ENCODE assay signal across 1 cellular context in genomic region chr1:205301220-205301821, GRCh38.
A peak's percentile ranks its signal among the peaks of the same experiment; 100 is the strongest.
TF ChIP-seq lines count a peak whose summit lies in the region.

No MANE protein-coding gene starts in this region.

TF ChIP-seq in HepG2, 621 proteins besides CTCF, POLR2A, EP300 and RAD21 (continued from another document and continues in another):
- TF ChIP-seq PHF20 (CRISPR knock-in tag; IDR thresholded peaks at IDR 0.05) (no peak), ZNF878 (CRISPR knock-in tag; IDR thresholded peaks at IDR 0.05) (no peak), CC2D1A (CRISPR knock-in tag; IDR thresholded peaks at IDR 0.05) (no peak), IKZF1 (IDR thresholded peaks at IDR 0.05) (no peak), ZNF33B (CRISPR knock-in tag; IDR thresholded peaks at IDR 0.05) (no peak), ZBTB34 (CRISPR knock-in tag; IDR thresholded peaks at IDR 0.05) (peak; percentile 61; the same call in 1 of the 2 replicates), PRMT3 (CRISPR knock-in tag; IDR thresholded peaks at IDR 0.05; ENCODE audit: borderline replicate concordance, low read depth) (no peak), GMEB1 (CRISPR knock-in tag; IDR thresholded peaks at IDR 0.05; ENCODE audit: borderline replicate concordance) (no peak), ZNF709 (CRISPR knock-in tag; IDR thresholded peaks at IDR 0.05) (no peak), HNRNPUL1 (IDR thresholded peaks at IDR 0.05; ENCODE audit: low read depth, low read length) (no peak), SYNCRIP (IDR thresholded peaks at IDR 0.05; ENCODE audit: insufficient read depth, low read depth, low read length) (no peak), ZNF660 (CRISPR knock-in tag; IDR thresholded peaks at IDR 0.05; ENCODE audit: borderline replicate concordance, low read depth) (no peak), RFXAP (CRISPR knock-in tag; IDR thresholded peaks at IDR 0.05; ENCODE audit: borderline replicate concordance) (no peak), CHCHD3 (CRISPR knock-in tag; IDR thresholded peaks at IDR 0.05) (no peak), ZNF580 (CRISPR knock-in tag; IDR thresholded peaks at IDR 0.05; ENCODE audit: borderline replicate concordance, low read depth) (peak; percentile 71; the same call in 1 of the 2 replicates), ZNF652 (CRISPR knock-in tag; IDR thresholded peaks at IDR 0.05; ENCODE audit: borderline replicate concordance, low read depth) (no peak), PBX2 (CRISPR knock-in tag; IDR thresholded peaks at IDR 0.05) (no peak), ZEB1 (IDR thresholded peaks at IDR 0.05; ENCODE audit: insufficient replicate concordance, low read depth) (peak; percentile 71), YEATS4 (CRISPR knock-in tag; IDR thresholded peaks at IDR 0.05; ENCODE audit: borderline replicate concordance) (no peak), JARID2 (CRISPR knock-in tag; IDR thresholded peaks at IDR 0.05; ENCODE audit: insufficient replicate concordance) (no peak), HMG20B (CRISPR knock-in tag; conservative IDR thresholded peaks at IDR 0.05) (no peak), ZNF205 (CRISPR knock-in tag; IDR thresholded peaks at IDR 0.05) (no peak), ZSCAN21 (CRISPR knock-in tag; IDR thresholded peaks at IDR 0.05; ENCODE audit: borderline replicate concordance) (peak; percentile 50; the same call in 1 of the 2 replicates), ZIK1 (CRISPR knock-in tag; IDR thresholded peaks at IDR 0.05; ENCODE audit: borderline replicate concordance, low read depth) (no peak), MED8 (CRISPR knock-in tag; IDR thresholded peaks at IDR 0.05; ENCODE audit: insufficient replicate concordance) (peak; percentile 42), ZNF614 (CRISPR knock-in tag; IDR thresholded peaks at IDR 0.05; ENCODE audit: borderline replicate concordance) (peak; percentile 60; the same call in 1 of the 2 replicates), KLF16 (CRISPR knock-in tag; IDR thresholded peaks at IDR 0.05) (no peak), SMAD1 (CRISPR knock-in tag; IDR thresholded peaks at IDR 0.05; ENCODE audit: borderline replicate concordance, low read depth) (no peak), BCL6 (CRISPR knock-in tag; IDR thresholded peaks at IDR 0.05) (peak; percentile 78), ZBED4 (CRISPR knock-in tag; IDR thresholded peaks at IDR 0.05; ENCODE audit: borderline replicate concordance) (no peak), ZNF510 (CRISPR knock-in tag; IDR thresholded peaks at IDR 0.05; ENCODE audit: low read depth) (no peak), NRL (CRISPR knock-in tag; IDR thresholded peaks at IDR 0.05; ENCODE audit: borderline replicate concordance) (0 out of 2 replicates have a peak, but pooled peaks have one; percentile 51), PITX1 (CRISPR knock-in tag; IDR thresholded peaks at IDR 0.05) (peak; percentile 77; the same call in 1 of the 2 replicates), CREB1 (IDR thresholded peaks at IDR 0.05) (no peak), CREB1 (CRISPR knock-in tag; IDR thresholded peaks at IDR 0.05) (no peak), ZNF674 (CRISPR knock-in tag; IDR thresholded peaks at IDR 0.05; ENCODE audit: low read depth) (no peak), SMARCC2 (IDR thresholded peaks at IDR 0.05) (no peak), ZNF20 (CRISPR knock-in tag; IDR thresholded peaks at IDR 0.05) (no peak), LBX2 (CRISPR knock-in tag; IDR thresholded peaks at IDR 0.05; ENCODE audit: borderline replicate concordance) (no peak), TERF1 (CRISPR knock-in tag; IDR thresholded peaks at IDR 0.05) (no peak), ZNF460 (CRISPR knock-in tag; IDR thresholded peaks at IDR 0.05; ENCODE audit: borderline replicate concordance) (peak; percentile 30; the same call in 1 of the 2 replicates), MED13 (CRISPR knock-in tag; IDR thresholded peaks at IDR 0.05) (no peak), CCAR2 (optimal IDR thresholded peaks at IDR 0.05; ENCODE audit: low read depth, low read length) (no peak), MAX (IDR thresholded peaks at IDR 0.05) (peak; percentile 66; the same call in 1 of the 2 replicates), TRIM24 (CRISPR knock-in tag; IDR thresholded peaks at IDR 0.05) (no peak), ZBTB8A (CRISPR knock-in tag; IDR thresholded peaks at IDR 0.05; ENCODE audit: borderline replicate concordance, low read depth) (no peak), ZNF607 (CRISPR knock-in tag; IDR thresholded peaks at IDR 0.05; ENCODE audit: borderline replicate concordance) (no peak), KDM6A (CRISPR knock-in tag; IDR thresholded peaks at IDR 0.05; ENCODE audit: low read depth) (peak; percentile 56; the same call in 1 of the 2 replicates), ZBTB42 (CRISPR knock-in tag; IDR thresholded peaks at IDR 0.05) (no peak)
- TF ChIP-seq, protein P1, sequence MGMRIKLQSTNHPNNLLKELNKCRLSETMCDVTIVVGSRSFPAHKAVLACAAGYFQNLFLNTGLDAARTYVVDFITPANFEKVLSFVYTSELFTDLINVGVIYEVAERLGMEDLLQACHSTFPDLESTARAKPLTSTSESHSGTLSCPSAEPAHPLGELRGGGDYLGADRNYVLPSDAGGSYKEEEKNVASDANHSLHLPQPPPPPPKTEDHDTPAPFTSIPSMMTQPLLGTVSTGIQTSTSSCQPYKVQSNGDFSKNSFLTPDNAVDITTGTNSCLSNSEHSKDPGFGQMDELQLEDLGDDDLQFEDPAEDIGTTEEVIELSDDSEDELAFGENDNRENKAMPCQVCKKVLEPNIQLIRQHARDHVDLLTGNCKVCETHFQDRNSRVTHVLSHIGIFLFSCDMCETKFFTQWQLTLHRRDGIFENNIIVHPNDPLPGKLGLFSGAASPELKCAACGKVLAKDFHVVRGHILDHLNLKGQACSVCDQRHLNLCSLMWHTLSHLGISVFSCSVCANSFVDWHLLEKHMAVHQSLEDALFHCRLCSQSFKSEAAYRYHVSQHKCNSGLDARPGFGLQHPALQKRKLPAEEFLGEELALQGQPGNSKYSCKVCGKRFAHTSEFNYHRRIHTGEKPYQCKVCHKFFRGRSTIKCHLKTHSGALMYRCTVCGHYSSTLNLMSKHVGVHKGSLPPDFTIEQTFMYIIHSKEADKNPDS (CRISPR knock-in tag; IDR thresholded peaks at IDR 0.05), result no peak
- TF ChIP-seq, protein P2, sequence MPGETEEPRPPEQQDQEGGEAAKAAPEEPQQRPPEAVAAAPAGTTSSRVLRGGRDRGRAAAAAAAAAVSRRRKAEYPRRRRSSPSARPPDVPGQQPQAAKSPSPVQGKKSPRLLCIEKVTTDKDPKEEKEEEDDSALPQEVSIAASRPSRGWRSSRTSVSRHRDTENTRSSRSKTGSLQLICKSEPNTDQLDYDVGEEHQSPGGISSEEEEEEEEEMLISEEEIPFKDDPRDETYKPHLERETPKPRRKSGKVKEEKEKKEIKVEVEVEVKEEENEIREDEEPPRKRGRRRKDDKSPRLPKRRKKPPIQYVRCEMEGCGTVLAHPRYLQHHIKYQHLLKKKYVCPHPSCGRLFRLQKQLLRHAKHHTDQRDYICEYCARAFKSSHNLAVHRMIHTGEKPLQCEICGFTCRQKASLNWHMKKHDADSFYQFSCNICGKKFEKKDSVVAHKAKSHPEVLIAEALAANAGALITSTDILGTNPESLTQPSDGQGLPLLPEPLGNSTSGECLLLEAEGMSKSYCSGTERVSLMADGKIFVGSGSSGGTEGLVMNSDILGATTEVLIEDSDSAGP (CRISPR knock-in tag; IDR thresholded peaks at IDR 0.05; ENCODE audit: borderline replicate concordance), result peak; percentile 59; the same call in 1 of the 2 replicates
- TF ChIP-seq, protein P3, sequence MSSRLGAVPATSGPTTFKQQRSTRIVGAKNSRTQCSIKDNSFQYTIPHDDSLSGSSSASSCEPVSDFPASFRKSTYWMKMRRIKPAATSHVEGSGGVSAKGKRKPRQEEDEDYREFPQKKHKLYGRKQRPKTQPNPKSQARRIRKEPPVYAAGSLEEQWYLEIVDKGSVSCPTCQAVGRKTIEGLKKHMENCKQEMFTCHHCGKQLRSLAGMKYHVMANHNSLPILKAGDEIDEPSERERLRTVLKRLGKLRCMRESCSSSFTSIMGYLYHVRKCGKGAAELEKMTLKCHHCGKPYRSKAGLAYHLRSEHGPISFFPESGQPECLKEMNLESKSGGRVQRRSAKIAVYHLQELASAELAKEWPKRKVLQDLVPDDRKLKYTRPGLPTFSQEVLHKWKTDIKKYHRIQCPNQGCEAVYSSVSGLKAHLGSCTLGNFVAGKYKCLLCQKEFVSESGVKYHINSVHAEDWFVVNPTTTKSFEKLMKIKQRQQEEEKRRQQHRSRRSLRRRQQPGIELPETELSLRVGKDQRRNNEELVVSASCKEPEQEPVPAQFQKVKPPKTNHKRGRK (CRISPR knock-in tag; IDR thresholded peaks at IDR 0.05), result no peak
